ENCODE assay signal across 10 cellular contexts in the genomic region with DNA sequence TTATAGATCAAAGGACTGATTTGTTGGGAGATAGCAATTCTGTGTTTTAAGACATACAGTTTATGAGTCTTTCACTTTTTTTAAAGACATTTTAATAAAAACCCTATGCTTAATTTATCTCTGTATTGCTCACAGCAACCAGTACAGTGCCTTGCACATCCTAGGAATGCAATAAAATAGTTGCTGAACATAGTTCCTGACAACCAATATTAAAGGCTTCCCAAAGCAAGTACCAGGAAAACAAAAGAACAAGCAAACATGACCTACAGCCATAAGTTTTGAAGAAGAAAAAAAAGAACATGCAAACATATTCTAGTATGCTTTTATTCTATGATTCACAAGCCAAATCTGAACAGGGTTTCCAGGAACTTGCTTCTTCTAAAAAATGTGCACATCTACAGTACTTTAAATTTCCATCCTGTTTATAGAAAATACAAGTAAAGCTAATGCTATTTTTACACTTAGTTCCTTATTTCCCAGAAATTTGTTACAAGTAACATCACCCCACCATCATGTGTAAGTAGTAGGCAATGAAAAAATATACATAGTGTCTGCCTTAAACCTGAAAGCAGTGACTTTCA. TPM values are rescaled to one million over a fixed set of nuclear protein-coding genes. Genes with fewer than 3 reads are reported as not detected.
DNase-seq lines count a peak whose midpoint lies in the region; ATAC-seq and TF ChIP-seq lines count a peak whose summit lies in the region.
"Had no signal": no experiment of that assay in that cellular context is flagged by ENCODE, and none has a peak within 500 bp of the region (broad histone marks: within the 10 kb centered on the region; RNA-seq: fewer than 3 reads in every experiment).

No MANE protein-coding gene starts in this region.

- no peaks in the 10 kb centered on the region for H3K27me3 ChIP-seq in BLaER1 treated with 17β-estradiol and CSF1 and Interleukin-3, amounts not matched to agents 10 nM and 100 nM

- TF ChIP-seq CTCF in mucosa of descending colon (IDR thresholded peaks at IDR 0.05): no peak

- H3K36me3 ChIP-seq in BLaER1 treated with 17β-estradiol and CSF1 and Interleukin-3, amounts not matched to agents 10 nM and 100 nM: peaks cover 0 to 1% (median 0%) of the 10 kb centered on the region in 11 experiments; a peak in 3 of 22 replicates
- H3K36me3 ChIP-seq in mucosa of descending colon (ENCODE audit: low read depth): no peaks in the 10 kb centered on the region

- H4K20me1 ChIP-seq in BLaER1 treated with 17β-estradiol and CSF1 and Interleukin-3, amounts not matched to agents 10 nM and 100 nM: peaks cover 11 to 91% (median 57%) of the 10 kb centered on the region in 11 experiments; a peak in 20 of 22 replicates

- H3K27me3 Mint-ChIP-seq in dendritic cell treated with granulocyte-macrophage colony-stimulating factor and Interleukin-4, amounts not matched to agents 40 ng/mL and 50 ng/mL, for 4 days: peaks cover 3% of the 10 kb centered on the region
- no peaks in the 10 kb centered on the region for H3K27me3 Mint-ChIP-seq in naive B cell

- peak overlapping the region in 10 of 11 experiments; percentile 11 to 98 (median 94); a peak in 16 of 22 replicates for H3K4me2 ChIP-seq in BLaER1 treated with 17β-estradiol and CSF1 and Interleukin-3, amounts not matched to agents 10 nM and 100 nM

- peak overlapping the region in 3 of 10 experiments; percentile 22 to 86 (median 69); a peak in 3 of 20 replicates for H3K4me3 ChIP-seq in BLaER1 treated with 17β-estradiol and CSF1 and Interleukin-3, amounts not matched to agents 10 nM and 100 nM
- H3K4me3 ChIP-seq in mucosa of descending colon: no peak overlapping the region

- peak overlapping the region in 3 of 11 experiments; percentile 58 to 82 (median 76); a peak in 5 of 22 replicates for H3K27ac ChIP-seq in BLaER1 treated with 17β-estradiol and CSF1 and Interleukin-3, amounts not matched to agents 10 nM and 100 nM

- H3K4me1 ChIP-seq in BLaER1 treated with 17β-estradiol and CSF1 and Interleukin-3, amounts not matched to agents 10 nM and 100 nM: peaks cover 25 to 72% (median 43%) of the 10 kb centered on the region in 10 experiments
- peaks cover 54% of the 10 kb centered on the region for H3K4me1 ChIP-seq in mucosa of descending colon (ENCODE audit: low read depth)

- peak; percentile 57 for DNase-seq in M059J (ENCODE audit: low read depth)
- no peak for DNase-seq in naive B cell
- DNase-seq in NCI-H2107 treated with DMSO at 0.1 percent for 48 hours (lab: John Stamatoyannopoulos, UW; ENCODE audit: unreplicated experiment): no peak
- no peak for DNase-seq in mucosa of descending colon
- no peak for DNase-seq in effector CD4-positive, alpha-beta T cell
- DNase-seq: activated CD8-positive, alpha-beta memory T cell treated with anti-CD3 and anti-CD28 coated beads, Interleukin-2, amount 50 U/mL, for 48 hours; occipital lobe had no signal

- H3K9me3 Mint-ChIP-seq in dendritic cell treated with granulocyte-macrophage colony-stimulating factor and Interleukin-4, amounts not matched to agents 40 ng/mL and 50 ng/mL, for 4 days: no peaks in the 10 kb centered on the region
- no peaks in the 10 kb centered on the region for H3K9me3 Mint-ChIP-seq in naive B cell

- peak overlapping the region; percentile 37 for H3K27ac Mint-ChIP-seq in dendritic cell treated with granulocyte-macrophage colony-stimulating factor and Interleukin-4, amounts not matched to agents 40 ng/mL and 50 ng/mL, for 4 days
- H3K27ac Mint-ChIP-seq in naive B cell: peak overlapping the region in 2 of 6 donors; percentile 14 to 32

- ATAC-seq in naive B cell (ENCODE audit: low read depth in 2 of 2) (no peak), GM19452 (IDR thresholded peaks at IDR 0.05; ENCODE audit: unreplicated experiment) (no peak), mucosa of descending colon (no peak)

- H3K4me3 Mint-ChIP-seq in dendritic cell treated with granulocyte-macrophage colony-stimulating factor and Interleukin-4, amounts not matched to agents 40 ng/mL and 50 ng/mL, for 4 days: no peak overlapping the region
- H3K4me3 Mint-ChIP-seq in naive B cell: peak overlapping the region; percentile 12 to 99 (median 82)

- H3K9ac ChIP-seq in BLaER1 treated with 17β-estradiol and CSF1 and Interleukin-3, amounts not matched to agents 10 nM and 100 nM: peak overlapping the region in 3 of 11 experiments; percentile 41 to 79 (median 63); a peak in 5 of 22 replicates

- no peaks in the 10 kb centered on the region for H3K9me3 ChIP-seq in BLaER1 treated with 17β-estradiol and CSF1 and Interleukin-3, amounts not matched to agents 10 nM and 100 nM (replicated peaks in 1 of 11)
- H3K9me3 ChIP-seq in mucosa of descending colon: no peaks in the 10 kb centered on the region

- peaks cover 25% of the 10 kb centered on the region for H3K36me3 Mint-ChIP-seq in dendritic cell treated with granulocyte-macrophage colony-stimulating factor and Interleukin-4, amounts not matched to agents 40 ng/mL and 50 ng/mL, for 4 days (ENCODE audit: low read depth)
- peaks cover 0 to 4% of the 10 kb centered on the region in 2 donors for H3K36me3 Mint-ChIP-seq in naive B cell

- peaks cover 74% of the 10 kb centered on the region for H3K4me1 Mint-ChIP-seq in dendritic cell treated with granulocyte-macrophage colony-stimulating factor and Interleukin-4, amounts not matched to agents 40 ng/mL and 50 ng/mL, for 4 days (ENCODE audit: low read depth)
- H3K4me1 Mint-ChIP-seq in naive B cell: peaks cover 72 to 84% (median 82%) of the 10 kb centered on the region in 3 donors

- intact Hi-C loops in dendritic cell treated with granulocyte-macrophage colony-stimulating factor and Interleukin-4, amounts not matched to agents 40 ng/mL and 50 ng/mL, for 4 days (cut with micrococcal nuclease): no loop called here
- intact Hi-C loops in mucosa of descending colon (cut with DNase I, micrococcal nuclease): loop anchor here in 1 of 2 donors (10.0 kb wide), 1 partner anchor 159 kb away; no protein-coding TSS in a partner anchor

RNA-seq across cellular contexts. Expression of a gene that starts 4.5 kb away (rescaled TPM):
- 42.3 and 47.3 TPM in 2 replicates for total RNA-seq in M059J (2014; rRNA removed; shearing (Covaris generic))
- 10 to 100 TPM; 28.7 to 51.7 (median 41.8) TPM for polyA plus RNA-seq in naive B cell (ENCODE audit: low read depth in 6 of 6)
- 100 to 1,000 TPM in 1 of 3 donors, 10 to 100 TPM in 2; 63.6 to 124 (median 99.3) TPM for total RNA-seq in mucosa of descending colon
